15 cellular contexts compared by ENCODE assay signal in the genomic region with DNA sequence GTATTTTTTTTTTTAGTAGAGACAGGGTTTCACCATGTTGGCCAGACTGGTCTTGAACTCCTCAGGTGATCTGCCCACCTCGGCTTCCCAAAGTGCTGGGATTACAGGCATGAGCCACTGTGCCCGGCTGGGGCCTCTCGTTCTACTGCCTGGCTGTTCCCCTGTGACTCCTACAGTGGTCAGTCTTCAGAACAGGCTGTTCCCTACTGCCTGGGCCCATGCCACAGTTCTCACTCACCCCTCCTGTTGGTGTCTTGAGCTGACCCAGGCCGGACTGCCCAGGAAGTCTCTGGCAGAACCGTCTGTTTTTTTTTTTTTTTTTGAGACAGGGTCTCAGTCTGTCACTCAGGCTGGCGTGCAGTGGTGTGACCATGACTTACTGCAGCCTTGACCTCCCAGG. TPM values are rescaled to one million over a fixed set of nuclear protein-coding genes. Genes with fewer than 3 reads are reported as not detected.
"Had no signal": no experiment of that assay in that cellular context is flagged by ENCODE, and none has a peak within 500 bp of the region (broad histone marks: within the 10 kb centered on the region; RNA-seq: fewer than 3 reads in every experiment).

No MANE protein-coding gene starts in this region.

- H3K27me3 ChIP-seq: ovary, SJSA1 had no signal

- H3K9me3 ChIP-seq: ovary, SJSA1 had no signal

- H3K27me3 Mint-ChIP-seq: activated CD4-positive, alpha-beta memory T cell treated with anti-CD3 and anti-CD28 coated beads, Interleukin-2, amount 10 ng/mL, durations not matched to agents 7 days and 5 days; activated CD4-positive, alpha-beta T cell treated with anti-CD3 and anti-CD28 coated beads for 36 hours; stimulated activated memory B cell treated with anti-CD40 and anti-IgM and Interleukin-4, amounts not matched to agents 10 μg/mL and 1 μg/mL and 100 μg/mL, for 72 hours had no signal

- H3K4me3 Mint-ChIP-seq: activated CD4-positive, alpha-beta memory T cell treated with anti-CD3 and anti-CD28 coated beads, Interleukin-2, amount 10 ng/mL, durations not matched to agents 7 days and 5 days; activated CD4-positive, alpha-beta T cell treated with anti-CD3 and anti-CD28 coated beads for 36 hours; stimulated activated memory B cell treated with anti-CD40 and anti-IgM and Interleukin-4, amounts not matched to agents 10 μg/mL and 1 μg/mL and 100 μg/mL, for 72 hours had no signal

- DNase-seq: activated CD4-positive, alpha-beta memory T cell treated with anti-CD3 and anti-CD28 coated beads, Interleukin-2, amount 10 ng/mL, durations not matched to agents 7 days and 5 days; activated CD4-positive, alpha-beta T cell treated with anti-CD3 and anti-CD28 coated beads for 36 hours; activated CD8-positive, alpha-beta memory T cell treated with anti-CD3 and anti-CD28 coated beads, Interleukin-2, amount 50 U/mL, for 4 hours; activated naive CD4-positive, alpha-beta T cell; caudate nucleus; cortex of kidney; effector CD8-positive, alpha-beta T cell; retina; T-helper 1 cell; WERI-Rb-1 had no signal

- H3K4me1 Mint-ChIP-seq: activated CD4-positive, alpha-beta T cell treated with anti-CD3 and anti-CD28 coated beads for 36 hours had no signal

- H3K9me3 Mint-ChIP-seq: activated CD4-positive, alpha-beta memory T cell treated with anti-CD3 and anti-CD28 coated beads, Interleukin-2, amount 10 ng/mL, durations not matched to agents 7 days and 5 days; stimulated activated memory B cell treated with anti-CD40 and anti-IgM and Interleukin-4, amounts not matched to agents 10 μg/mL and 1 μg/mL and 100 μg/mL, for 72 hours had no signal

- H3K27ac ChIP-seq: SJSA1, WERI-Rb-1 had no signal

- ATAC-seq: activated CD4-positive, alpha-beta T cell treated with anti-CD3 and anti-CD28 coated beads for 36 hours; stimulated activated memory B cell treated with anti-CD40 and anti-IgM and Interleukin-4, amounts not matched to agents 10 μg/mL and 1 μg/mL and 100 μg/mL, for 72 hours had no signal

- H3K27ac Mint-ChIP-seq: activated CD4-positive, alpha-beta memory T cell treated with anti-CD3 and anti-CD28 coated beads, Interleukin-2, amount 10 ng/mL, durations not matched to agents 7 days and 5 days; activated CD4-positive, alpha-beta T cell treated with anti-CD3 and anti-CD28 coated beads for 36 hours; stimulated activated memory B cell treated with anti-CD40 and anti-IgM and Interleukin-4, amounts not matched to agents 10 μg/mL and 1 μg/mL and 100 μg/mL, for 72 hours had no signal

- H3K36me3 ChIP-seq: ovary had no signal

- H3K4me3 ChIP-seq: ovary, SJSA1, smooth muscle cell had no signal

RNA-seq across cellular contexts. Expression of a gene that starts 23.2 kb away (rescaled TPM):
- total RNA-seq: activated CD4-positive, alpha-beta memory T cell treated with anti-CD3 and anti-CD28 coated beads, Interleukin-2, amount 10 ng/mL, durations not matched to agents 7 days and 5 days; frontal cortex; SJSA1 had no signal
